ENCODE assay signal across 15 cellular contexts in genomic region chr5:165920655-165921054, GRCh38.
DNase-seq lines count a peak whose midpoint lies in the region; ATAC-seq and TF ChIP-seq lines count a peak whose summit lies in the region.
"Had no signal": no experiment of that assay in that cellular context is flagged by ENCODE, and none has a peak within 500 bp of the region (broad histone marks: within the 10 kb centered on the region; RNA-seq: fewer than 3 reads in every experiment).

No MANE protein-coding gene starts in this region.

- no peaks in the 10 kb centered on the region for H3K79me2 ChIP-seq in GM23338 (replicated peaks; ENCODE audit: insufficient read depth)
- no peaks in the 10 kb centered on the region for H3K79me2 ChIP-seq in smooth muscle cell (ENCODE audit: low read depth)

- peaks cover 6% of the 10 kb centered on the region; the same call in 1 of the 3 replicates for H3K36me3 Mint-ChIP-seq in GM23338 (ENCODE audit: low read depth)
- H3K36me3 Mint-ChIP-seq: CD4-positive, alpha-beta memory T cell had no signal

- DNase-seq in GM23338 (ENCODE audit: low spot score) (no peak), LNCaP clone FGC (ENCODE audit: low read depth) (peak; percentile 66), smooth muscle cell (lab: John Stamatoyannopoulos, UW; ENCODE audit: unreplicated experiment) (no peak), A172 (ENCODE audit: low spot score) (no peak)
- DNase-seq: C1 segment of cervical spinal cord; Calu3; CD4-positive, alpha-beta memory T cell; COR-L47; DMS53; DMS79 treated with DMSO at 0.1 percent for 48 hours; GF-D8; H7; HCEC 1CT had no signal

- no peak overlapping the region for H3K9ac ChIP-seq in smooth muscle cell (ENCODE audit: low read depth)

- H3K4me3 Mint-ChIP-seq in GM23338 = no peak overlapping the region
- H3K4me3 Mint-ChIP-seq: CD4-positive, alpha-beta memory T cell had no signal

- H3K4me1 Mint-ChIP-seq in GM23338 = no peaks in the 10 kb centered on the region; the same call in 2 of the 3 replicates
- H3K4me1 Mint-ChIP-seq: CD4-positive, alpha-beta memory T cell had no signal

- H3K9me3 ChIP-seq in smooth muscle cell (replicated peaks; ENCODE audit: low read depth) = no peaks in the 10 kb centered on the region

- TF ChIP-seq CTCF in GM23338 (conservative IDR thresholded peaks at IDR 0.05; ENCODE audit: low read depth in 2 of 2) (no peak), LNCaP clone FGC (IDR thresholded peaks at IDR 0.05; ENCODE audit: control insufficient read depth, extremely low read depth, insufficient read depth) (no peak), smooth muscle cell (IDR thresholded peaks at IDR 0.05; ENCODE audit: borderline replicate concordance, insufficient read depth, poor library complexity, severe bottlenecking) (no peak)

- H3K27me3 Mint-ChIP-seq in GM23338 (ENCODE audit: insufficient read depth, low read depth, poor library complexity) = no peaks in the 10 kb centered on the region
- H3K27me3 Mint-ChIP-seq: CD4-positive, alpha-beta memory T cell had no signal

- H3K27ac Mint-ChIP-seq in GM23338 = no peak overlapping the region
- H3K27ac Mint-ChIP-seq: CD4-positive, alpha-beta memory T cell had no signal

- no peaks in the 10 kb centered on the region for H3K9me2 ChIP-seq in GM23338 (ENCODE audit: insufficient read depth)

- H3F3A ChIP-seq in GM23338 (replicated peaks; ENCODE audit: low read depth) = no peaks in the 10 kb centered on the region
- H3F3A ChIP-seq in smooth muscle cell (ENCODE audit: low read depth) = no peaks in the 10 kb centered on the region

- no peak overlapping the region for H3K4me2 ChIP-seq in GM23338
- no peak overlapping the region for H3K4me2 ChIP-seq in smooth muscle cell

- ATAC-seq in GM23338 = no peak
- no peak for ATAC-seq in HG02642 (IDR thresholded peaks at IDR 0.05; ENCODE audit: poor library complexity, unreplicated experiment)
- ATAC-seq in GM18498 (IDR thresholded peaks at IDR 0.05; ENCODE audit: unreplicated experiment) = no peak

- H3K27ac ChIP-seq in GM23338 (ENCODE audit: low read depth) (no peak overlapping the region), smooth muscle cell (ENCODE audit: low read depth) (no peak overlapping the region)

- H3K4me1 ChIP-seq in GM23338 (ENCODE audit: insufficient read depth) (no peaks in the 10 kb centered on the region), smooth muscle cell (ENCODE audit: low read depth) (no peaks in the 10 kb centered on the region)

- H4K20me1 ChIP-seq in GM23338 (replicated peaks; ENCODE audit: insufficient read depth) = no peaks in the 10 kb centered on the region
- no peaks in the 10 kb centered on the region for H4K20me1 ChIP-seq in smooth muscle cell (ENCODE audit: low read depth)

- no peak overlapping the region for H3K4me3 ChIP-seq in GM23338
- H3K4me3 ChIP-seq in LNCaP clone FGC (ENCODE audit: low read depth, low read length) = no peak overlapping the region
- no peak overlapping the region for H3K4me3 ChIP-seq in smooth muscle cell

- H3K27me3 ChIP-seq in GM23338 (ENCODE audit: insufficient read depth) (no peaks in the 10 kb centered on the region), smooth muscle cell (ENCODE audit: low read depth) (no peaks in the 10 kb centered on the region)

- 0 out of 2 replicates have a peak overlapping the region, but pooled peaks have one; percentile 38 for H2AFZ ChIP-seq in GM23338
- H2AFZ ChIP-seq in smooth muscle cell (ENCODE audit: low read depth) = peak overlapping the region; percentile 54

- H3K9me3 Mint-ChIP-seq in GM23338 = no peaks in the 10 kb centered on the region; the same call in 2 of the 3 replicates

- no peaks in the 10 kb centered on the region for H3K36me3 ChIP-seq in GM23338 (ENCODE audit: insufficient read depth)
- no peaks in the 10 kb centered on the region for H3K36me3 ChIP-seq in smooth muscle cell (ENCODE audit: low read depth)

- WGBS in smooth muscle cell (ENCODE audit: low lambda C conversion rate) = 100% methylated on average over 1 of the region's 1 CpG

TF ChIP-seq in GM23338, 12 proteins besides CTCF, POLR2A, EP300 and RAD21:
- TF ChIP-seq EZH2 (IDR thresholded peaks at IDR 0.05; ENCODE audit: low read depth, unreplicated experiment) (no peak), JUNB (IDR thresholded peaks at IDR 0.05; ENCODE audit: unreplicated experiment) (no peak), POLR2AphosphoS5 (IDR thresholded peaks at IDR 0.05; ENCODE audit: low read depth) (no peak)
- TF ChIP-seq, protein P1, sequence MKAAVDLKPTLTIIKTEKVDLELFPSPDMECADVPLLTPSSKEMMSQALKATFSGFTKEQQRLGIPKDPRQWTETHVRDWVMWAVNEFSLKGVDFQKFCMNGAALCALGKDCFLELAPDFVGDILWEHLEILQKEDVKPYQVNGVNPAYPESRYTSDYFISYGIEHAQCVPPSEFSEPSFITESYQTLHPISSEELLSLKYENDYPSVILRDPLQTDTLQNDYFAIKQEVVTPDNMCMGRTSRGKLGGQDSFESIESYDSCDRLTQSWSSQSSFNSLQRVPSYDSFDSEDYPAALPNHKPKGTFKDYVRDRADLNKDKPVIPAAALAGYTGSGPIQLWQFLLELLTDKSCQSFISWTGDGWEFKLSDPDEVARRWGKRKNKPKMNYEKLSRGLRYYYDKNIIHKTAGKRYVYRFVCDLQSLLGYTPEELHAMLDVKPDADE (IDR thresholded peaks at IDR 0.05) = no peak
TF ChIP-seq in GM23338: peak in this region for 0.
